ENCODE assay signal across 8 cellular contexts in genomic region chr12:50211392-50212070, GRCh38. TPM values are rescaled to one million over a fixed set of nuclear protein-coding genes. Genes with fewer than 3 reads are reported as not detected.
DNase-seq lines count a peak whose midpoint lies in the region; ATAC-seq and TF ChIP-seq lines count a peak whose summit lies in the region.

No MANE protein-coding gene starts in this region.

- intact Hi-C loops in Caco-2 (cut with micrococcal nuclease; ENCODE audit: unreplicated experiment), result no loop called here

- peaks cover 17% of the 10 kb centered on the region for H3K36me3 Mint-ChIP-seq in Caco-2 (ENCODE audit: insufficient read depth, unreplicated experiment)

- H3K27ac Mint-ChIP-seq in Caco-2 (ENCODE audit: unreplicated experiment), result peak overlapping the region; percentile 25

- H3K27me3 Mint-ChIP-seq in Caco-2 (ENCODE audit: insufficient read depth, unreplicated experiment), result no peaks in the 10 kb centered on the region

- CTCF ChIA-PET in Caco-2 (lab: Charles Lee), result interaction anchor here (1.0 kb wide), 1 partner anchor 126 kb away, joined by 6 read pairs; the partner anchor contains the start of gene SMARCD1

- H3K9me3 Mint-ChIP-seq in Caco-2 (ENCODE audit: unreplicated experiment), result no peaks in the 10 kb centered on the region

- no peaks in the 10 kb centered on the region for H3K9me3 ChIP-seq in Caco-2
- H3K9me3 ChIP-seq in RWPE2 (ENCODE audit: severe bottlenecking), result no peaks in the 10 kb centered on the region

- peaks cover 7% of the 10 kb centered on the region for H3K4me1 Mint-ChIP-seq in Caco-2 (ENCODE audit: low read depth, unreplicated experiment)

- H3K4me1 ChIP-seq in Caco-2 (peaks cover 8% of the 10 kb centered on the region), RWPE2 (ENCODE audit: insufficient read depth, poor library complexity, severe bottlenecking) (peaks cover 81% of the 10 kb centered on the region)

- TF ChIP-seq CTCF in Caco-2 (IDR thresholded peaks at IDR 0.05; ENCODE audit: insufficient read depth in 1 of 2, low read depth in 1 of 2, low read length in 1 of 2, severe bottlenecking in 1 of 2, unreplicated experiment in 1 of 2), result no peak
- TF ChIP-seq CTCF in RWPE2 (IDR thresholded peaks at IDR 0.05; ENCODE audit: poor library complexity, severe bottlenecking), result peak; percentile 41
- no peak for TF ChIP-seq CTCF in omental fat pad (IDR thresholded peaks at IDR 0.05)

- peak overlapping the region; percentile 99 for H3K27ac ChIP-seq in RWPE2 (ENCODE audit: poor library complexity, severe bottlenecking)
- peak overlapping the region; percentile 99 for H3K27ac ChIP-seq in epithelial cell of prostate

- POLR2A ChIA-PET in Caco-2 (lab: Charles Lee), result no interaction called here

- H3K36me3 ChIP-seq in Caco-2 (ENCODE audit: control insufficient read depth, insufficient read depth, low read length) (no peaks in the 10 kb centered on the region), RWPE2 (ENCODE audit: low read depth) (peaks cover 87% of the 10 kb centered on the region)

- no TSS peak for BruUV-seq in Caco-2 (replicated peaks; lab: Mats Ljungman, UMichigan)

- H3K4me3 ChIP-seq in Caco-2 (ENCODE audit: low read depth, low read length), result no peak overlapping the region
- H3K4me3 ChIP-seq in RWPE2 (ENCODE audit: severe bottlenecking), result no peak overlapping the region

- ATAC-seq in RWPE2 (ENCODE audit: low read depth), result peak; percentile 44
- peak; percentile 38 for ATAC-seq in omental fat pad (ENCODE audit: low FRiP score)

- no peak overlapping the region for H3K4me3 Mint-ChIP-seq in Caco-2 (ENCODE audit: unreplicated experiment)

- H3K27me3 ChIP-seq in Caco-2 (replicated peaks; ENCODE audit: control insufficient read depth, insufficient read depth, low read length), result no peaks in the 10 kb centered on the region
- H3K27me3 ChIP-seq in RWPE2 (ENCODE audit: insufficient read depth, poor library complexity, severe bottlenecking), result no peaks in the 10 kb centered on the region

- no peak for DNase-seq in Caco-2
- no peak for DNase-seq in RWPE2 (ENCODE audit: low spot score)
- no peak for DNase-seq in epithelial cell of prostate (ENCODE audit: low read depth, low spot score)
- no peak for DNase-seq in omental fat pad (ENCODE audit: low spot score)
- no peak for DNase-seq in NCI-H1694 treated with DMSO at 0.1 percent for 48 hours (lab: John Stamatoyannopoulos, UW)
- DNase-seq in amniotic stem cell (lab: John Stamatoyannopoulos, UW), result no peak
- no peak for DNase-seq in activated gamma-delta T cell treated with Interleukin-2 at 50 U/mL for 16 hours
- DNase-seq in DMS153 treated with DMSO at 0.1 percent for 48 hours (lab: John Stamatoyannopoulos, UW; ENCODE audit: unreplicated experiment), result no peak

RNA-seq across cellular contexts. Expression of gene CERS5, which starts 44.4 kb away (rescaled TPM):
- total RNA-seq in Caco-2 (2022) (61.6 and 62.6 TPM in 2 replicates), omental fat pad (10 to 100 TPM; 20.0 to 27.6 (median 24.6) TPM)
